ENCODE assay signal across 8 cellular contexts in the genomic region with DNA sequence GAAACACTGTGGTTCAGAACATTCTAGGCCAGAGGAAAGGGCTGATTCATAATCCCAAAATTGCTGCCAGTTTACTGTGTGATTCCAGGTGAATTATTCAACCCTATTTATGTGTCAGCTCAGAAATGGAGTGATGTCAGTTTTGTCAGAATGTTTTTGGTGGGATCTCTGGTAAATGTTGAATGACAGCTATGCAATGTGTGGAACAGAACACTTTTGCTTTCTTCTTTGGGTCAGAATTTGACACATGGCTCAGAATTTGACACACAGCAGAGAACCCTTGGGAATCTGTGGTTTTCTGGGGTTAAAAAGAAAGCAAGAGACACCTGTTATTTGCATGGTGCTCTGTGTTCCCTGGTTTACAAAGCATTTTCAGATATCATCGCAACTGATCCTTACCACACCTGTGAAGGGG. TPM values are rescaled to one million over a fixed set of nuclear protein-coding genes. Genes with fewer than 3 reads are reported as not detected.
DNase-seq lines count a peak whose midpoint lies in the region; ATAC-seq and TF ChIP-seq lines count a peak whose summit lies in the region.

No MANE protein-coding gene starts in this region.

- H3K27ac ChIP-seq in transverse colon = peak overlapping the region; percentile 92 to 96 (median 94)
- no peak overlapping the region for H3K27ac ChIP-seq in osteoblast (ENCODE audit: low read depth, low read length)

- no peaks in the 10 kb centered on the region for H3K27me3 Mint-ChIP-seq in activated naive CD8-positive, alpha-beta T cell
- no peaks in the 10 kb centered on the region for H3K27me3 Mint-ChIP-seq in activated naive CD8-positive, alpha-beta T cell treated with anti-CD3 and anti-CD28 coated beads, Interleukin-2, amount 50 U/mL, for 24 hours
- no peaks in the 10 kb centered on the region for H3K27me3 Mint-ChIP-seq in chondrocyte (ENCODE audit: low read depth)
- peaks cover 8% of the 10 kb centered on the region for H3K27me3 Mint-ChIP-seq in glutamatergic neuron (ENCODE audit: unreplicated experiment)

- no peaks in the 10 kb centered on the region for H3K27me3 ChIP-seq in transverse colon
- no peaks in the 10 kb centered on the region for H3K27me3 ChIP-seq in osteoblast (ENCODE audit: insufficient read depth, low read length)

- no peak overlapping the region for H3K4me3 ChIP-seq in transverse colon
- H3K4me3 ChIP-seq in osteoblast (ENCODE audit: insufficient read depth, low read length) = no peak overlapping the region

- TF ChIP-seq CTCF in chondrocyte (IDR thresholded peaks at IDR 0.05) (no peak), transverse colon (IDR thresholded peaks at IDR 0.05) (no peak), glutamatergic neuron (IDR thresholded peaks at IDR 0.05; ENCODE audit: partially characterized antibody, unreplicated experiment) (no peak), osteoblast (IDR thresholded peaks at IDR 0.05; ENCODE audit: extremely low read depth, low read depth, low read length) (no peak)

- no peaks in the 10 kb centered on the region for H3K9me3 Mint-ChIP-seq in activated naive CD8-positive, alpha-beta T cell (ENCODE audit: low read depth)
- H3K9me3 Mint-ChIP-seq in activated naive CD8-positive, alpha-beta T cell treated with anti-CD3 and anti-CD28 coated beads, Interleukin-2, amount 50 U/mL, for 24 hours = no peaks in the 10 kb centered on the region
- H3K9me3 Mint-ChIP-seq in chondrocyte (ENCODE audit: low read depth) (no peaks in the 10 kb centered on the region), glutamatergic neuron (ENCODE audit: unreplicated experiment) (peaks cover 3% of the 10 kb centered on the region)

- peak overlapping the region; percentile 13 for H3K27ac Mint-ChIP-seq in activated naive CD8-positive, alpha-beta T cell
- H3K27ac Mint-ChIP-seq in activated naive CD8-positive, alpha-beta T cell treated with anti-CD3 and anti-CD28 coated beads, Interleukin-2, amount 50 U/mL, for 24 hours = no peak overlapping the region
- H3K27ac Mint-ChIP-seq in chondrocyte (ENCODE audit: unreplicated experiment) (peak overlapping the region; percentile 37), glutamatergic neuron (ENCODE audit: unreplicated experiment) (no peak overlapping the region)

- intact Hi-C loops in transverse colon (cut with DNase I; ENCODE audit: low total_unique reads) = no loop called here

- H3K9me3 ChIP-seq in transverse colon (no peaks in the 10 kb centered on the region), osteoblast (ENCODE audit: low read depth, low read length) (no peaks in the 10 kb centered on the region)

- no peak overlapping the region for H2AFZ ChIP-seq in osteoblast (ENCODE audit: low read length)

- ATAC-seq in activated naive CD8-positive, alpha-beta T cell treated with anti-CD3 and anti-CD28 coated beads, Interleukin-2, amount 50 U/mL, for 24 hours = no peak
- ATAC-seq in HG03378 (IDR thresholded peaks at IDR 0.05; ENCODE audit: unreplicated experiment) = peak; percentile 57

- TF ChIP-seq EP300 in transverse colon (IDR thresholded peaks at IDR 0.05; ENCODE audit: low read depth) = no peak

- no peaks in the 10 kb centered on the region for H3K36me3 Mint-ChIP-seq in activated naive CD8-positive, alpha-beta T cell
- peaks cover 6% of the 10 kb centered on the region for H3K36me3 Mint-ChIP-seq in activated naive CD8-positive, alpha-beta T cell treated with anti-CD3 and anti-CD28 coated beads, Interleukin-2, amount 50 U/mL, for 24 hours (ENCODE audit: low read depth)
- H3K36me3 Mint-ChIP-seq in chondrocyte (ENCODE audit: low read depth) (peaks cover 4% of the 10 kb centered on the region), glutamatergic neuron (ENCODE audit: unreplicated experiment) (no peaks in the 10 kb centered on the region)

- no peaks in the 10 kb centered on the region for H4K20me1 ChIP-seq in osteoblast (ENCODE audit: insufficient read depth, low read length)

- peaks cover 5% of the 10 kb centered on the region for H3K79me2 ChIP-seq in osteoblast (ENCODE audit: insufficient read depth, low read length)

- peaks cover 31% of the 10 kb centered on the region for H3K4me1 Mint-ChIP-seq in activated naive CD8-positive, alpha-beta T cell (ENCODE audit: low read depth)
- peaks cover 34% of the 10 kb centered on the region for H3K4me1 Mint-ChIP-seq in activated naive CD8-positive, alpha-beta T cell treated with anti-CD3 and anti-CD28 coated beads, Interleukin-2, amount 50 U/mL, for 24 hours
- H3K4me1 Mint-ChIP-seq in chondrocyte (ENCODE audit: low read depth) (peaks cover 29% of the 10 kb centered on the region), glutamatergic neuron (ENCODE audit: low read depth, unreplicated experiment) (peaks cover 6% of the 10 kb centered on the region)

- DNase-seq in activated naive CD8-positive, alpha-beta T cell treated with anti-CD3 and anti-CD28 coated beads, Interleukin-2, amount 50 U/mL, for 24 hours = no peak
- DNase-seq in chondrocyte (ENCODE audit: low spot score) = no peak
- DNase-seq in transverse colon = no peak
- no peak for DNase-seq in glutamatergic neuron
- DNase-seq in OCI-M2 (lab: John Stamatoyannopoulos, UW; ENCODE audit: unreplicated experiment) = no peak
- no peak for DNase-seq in osteoblast (ENCODE audit: insufficient read length, low spot score, missing footprints)

- no peaks in the 10 kb centered on the region for H3K36me3 ChIP-seq in transverse colon
- H3K36me3 ChIP-seq in osteoblast (ENCODE audit: insufficient read depth, low read length) = no peaks in the 10 kb centered on the region

- in situ Hi-C loops in transverse colon (cut with MboI; ENCODE audit: low pct_ligation_motif_present in 1 of 4, low pct_unique_long_range_greater_than_20kb in 1 of 4, low sequenced_read_pairs in 3 of 4) = no loop called here

- no peak for TF ChIP-seq POLR2A in transverse colon (IDR thresholded peaks at IDR 0.05)

- WGBS in transverse colon (ENCODE audit: low coverage in 1 of 2), 2 donors = 20 to 40% methylated on average over 1 of the region's 1 CpG

- H3K4me1 ChIP-seq in transverse colon = peaks cover 8 to 53% (median 40%) of the 10 kb centered on the region in 4 donors
- peaks cover 12% of the 10 kb centered on the region for H3K4me1 ChIP-seq in osteoblast (ENCODE audit: insufficient read depth, low read length)

- no peak overlapping the region for H3K4me2 ChIP-seq in osteoblast (ENCODE audit: insufficient read depth, low read length)

- peak overlapping the region; percentile 77 for H3K4me3 Mint-ChIP-seq in activated naive CD8-positive, alpha-beta T cell
- no peak overlapping the region for H3K4me3 Mint-ChIP-seq in activated naive CD8-positive, alpha-beta T cell treated with anti-CD3 and anti-CD28 coated beads, Interleukin-2, amount 50 U/mL, for 24 hours
- H3K4me3 Mint-ChIP-seq in chondrocyte (ENCODE audit: unreplicated experiment) = no peak overlapping the region
- H3K4me3 Mint-ChIP-seq in glutamatergic neuron (ENCODE audit: unreplicated experiment) = no peak overlapping the region

RNA-seq across cellular contexts. Expression of a gene that starts 1.6 kb away (rescaled TPM):
- total RNA-seq in chondrocyte (39.1 to 46.8 TPM (median 39.3 TPM) in 3 replicates), transverse colon (10 to 100 TPM; 40.0 to 73.2 (median 54.3) TPM), glutamatergic neuron (ENCODE audit: unreplicated experiment) (64.1 TPM), osteoblast (29.3 and 33.3 TPM in 2 replicates)

Comparison
In these comparisons a context has a peak if more than half of its experiments do, and no peak if none do; other contexts are left out.
1. H3K27ac Mint-ChIP-seq: peak in activated naive CD8-positive, alpha-beta T cell (single experiment) and chondrocyte (single experiment); none in activated naive CD8-positive, alpha-beta T cell treated with anti-CD3 and anti-CD28 coated beads, Interleukin-2, amount 50 U/mL, for 24 hours (single experiment) and glutamatergic neuron (single experiment).